Comparison of ENCODE assay signal across 9 cellular contexts in genomic region chr7:100584046-100584676, GRCh38. TPM values are rescaled to one million over a fixed set of nuclear protein-coding genes. Genes with fewer than 3 reads are reported as not detected.
DNase-seq lines count a peak whose midpoint lies in the region; ATAC-seq and TF ChIP-seq lines count a peak whose summit lies in the region.
"Had no signal": no experiment of that assay in that cellular context is flagged by ENCODE, and none has a peak within 500 bp of the region (broad histone marks: within the 10 kb centered on the region; RNA-seq: fewer than 3 reads in every experiment).

No MANE protein-coding gene starts in this region.

- H2AFZ ChIP-seq in PC-3 (ENCODE audit: low read length) = no peak overlapping the region

- no peaks in the 10 kb centered on the region for H3K9me2 ChIP-seq in PC-3 (replicated peaks; ENCODE audit: low read length)

- POLR2A ChIA-PET in PC-3 (lab: Charles Lee; ENCODE audit: unreplicated experiment) = interaction anchor here (0.6 to 0.8 kb wide), 4 partner anchors 13 to 633 kb away, joined by 3 read pairs; partner anchors contain the start of gene PLOD3

- H3K27ac Mint-ChIP-seq in endothelial cell (ENCODE audit: unreplicated experiment) (peak overlapping the region; percentile 99), osteocyte (ENCODE audit: unreplicated experiment) (peak overlapping the region; percentile 92)

- peaks cover 20% of the 10 kb centered on the region for H3K27me3 Mint-ChIP-seq in endothelial cell (ENCODE audit: unreplicated experiment)
- no peaks in the 10 kb centered on the region for H3K27me3 Mint-ChIP-seq in osteocyte (ENCODE audit: unreplicated experiment)

- H3K4me1 Mint-ChIP-seq in endothelial cell (ENCODE audit: unreplicated experiment) (peaks cover 32% of the 10 kb centered on the region), osteocyte (ENCODE audit: unreplicated experiment) (peaks cover 29% of the 10 kb centered on the region)

- peak overlapping the region; percentile 99 for H3K4me3 Mint-ChIP-seq in endothelial cell (ENCODE audit: unreplicated experiment)
- peak overlapping the region; percentile 83 for H3K4me3 Mint-ChIP-seq in osteocyte (ENCODE audit: unreplicated experiment)

- peaks cover 24% of the 10 kb centered on the region for H3K79me2 ChIP-seq in PC-3 (ENCODE audit: low read length)

- H3K4me2 ChIP-seq in PC-3 (ENCODE audit: low read length) = peak overlapping the region; percentile 85

- H3K4me3 ChIP-seq in GM12865 (ENCODE audit: low read depth, low read length) (peak overlapping the region; percentile 93), PC-3 (ENCODE audit: low read length) (peak overlapping the region; percentile 78)

- no peak overlapping the region for H3K27ac ChIP-seq in PC-3 (ENCODE audit: low read length)
- H3K27ac ChIP-seq: SJSA1 had no signal

- H3K9me3 Mint-ChIP-seq in endothelial cell (ENCODE audit: unreplicated experiment) (no peaks in the 10 kb centered on the region), osteocyte (ENCODE audit: unreplicated experiment) (no peaks in the 10 kb centered on the region)

- no peak for ATAC-seq in PC-3
- ATAC-seq in GM18873 (IDR thresholded peaks at IDR 0.05; ENCODE audit: low FRiP score, unreplicated experiment) = no peak

- no peaks in the 10 kb centered on the region for H4K20me1 ChIP-seq in PC-3 (ENCODE audit: low read length)

- intact Hi-C loops in PC-3 (cut with micrococcal nuclease) = no loop called here

- H3K36me3 Mint-ChIP-seq in endothelial cell (ENCODE audit: low read depth, unreplicated experiment) = peaks cover 6% of the 10 kb centered on the region
- no peaks in the 10 kb centered on the region for H3K36me3 Mint-ChIP-seq in osteocyte (ENCODE audit: unreplicated experiment)

- no peaks in the 10 kb centered on the region for H3K9me3 ChIP-seq in PC-3 (ENCODE audit: low read length)
- H3K9me3 ChIP-seq: SJSA1 had no signal

- no TSS peak for BruUV-seq in PC-3 (replicated peaks; lab: Mats Ljungman, UMichigan)

- no peaks in the 10 kb centered on the region for H3K27me3 ChIP-seq in PC-3 (ENCODE audit: low read length)
- H3K27me3 ChIP-seq: SJSA1 had no signal

- no peaks in the 10 kb centered on the region for H3F3A ChIP-seq in PC-3 (ENCODE audit: low read length, unreplicated experiment)

- peaks cover 17% of the 10 kb centered on the region for H3K4me1 ChIP-seq in PC-3 (ENCODE audit: insufficient read depth, low read length)

- H3K36me3 ChIP-seq in PC-3 (ENCODE audit: low read depth, low read length) = peaks cover 14% of the 10 kb centered on the region; the same call in 1 of the 2 replicates

- TF ChIP-seq CTCF in GM12865 (IDR thresholded peaks at IDR 0.05; ENCODE audit: insufficient read depth, low read depth, low read length, missing control alignments) (no peak), PC-3 (conservative IDR thresholded peaks at IDR 0.05; ENCODE audit: low read depth, low read length) (no peak), endothelial cell (IDR thresholded peaks at IDR 0.05; ENCODE audit: unreplicated experiment) (no peak), osteocyte (IDR thresholded peaks at IDR 0.05) (no peak)

- DNase-seq in GM12865 (ENCODE audit: low read depth) (peak; percentile 20), PC-3 (no peak), endothelial cell (ENCODE audit: low spot score) (no peak), osteocyte (ENCODE audit: extremely low spot score, unreplicated experiment) (no peak), DMS53 treated with DMSO at 0.1 percent for 48 hours (lab: John Stamatoyannopoulos, UW; ENCODE audit: unreplicated experiment) (no peak), NCI-H510A treated with DMSO at 0.1 percent for 48 hours (lab: John Stamatoyannopoulos, UW) (no peak), GM19240 (ENCODE audit: insufficient read length, low spot score) (no peak)

- CTCF ChIA-PET in PC-3 (lab: Charles Lee) = interaction anchor here (0.6 to 1.6 kb wide), 3 partner anchors 29 to 118 kb away, joined by 4 read pairs; no protein-coding TSS in a partner anchor

- 0 out of 2 replicates have a peak overlapping the region, but pooled peaks have one; percentile 94 for H3K9ac ChIP-seq in PC-3 (ENCODE audit: low read length)

RNA-seq across cellular contexts. Expression of gene LRCH4, which starts 1.8 kb away (rescaled TPM):
- 15.6 and 28.7 TPM in 2 replicates for total RNA-seq in PC-3 (2014; rRNA removed)
- 89.7 TPM for total RNA-seq in endothelial cell (ENCODE audit: unreplicated experiment)
- 76.2 and 90.9 TPM in 2 replicates for total RNA-seq in osteocyte

RNA-seq across cellular contexts. Expression of gene FBXO24, which starts 2.0 kb away (rescaled TPM):
- total RNA-seq in PC-3 (2014; rRNA removed) (0.40 TPM in 1 of 2 replicates, not detected in the other), endothelial cell (ENCODE audit: unreplicated experiment) (1.3 TPM), osteocyte (0.46 and 0.94 TPM in 2 replicates)

RNA-seq across cellular contexts. Expression of gene SAP25, which starts 10.5 kb away (rescaled TPM):
- 0.22 and 0.52 TPM in 2 replicates for total RNA-seq in PC-3 (2014; rRNA removed)
- 2.6 TPM for total RNA-seq in endothelial cell (ENCODE audit: unreplicated experiment)
- total RNA-seq in osteocyte = 1.5 TPM in 1 of 2 replicates, not detected in the other
- total RNA-seq: SJSA1 had no signal

RNA-seq across cellular contexts. Expression of gene PCOLCE, which starts 18.0 kb away (rescaled TPM):
- total RNA-seq in PC-3 (2014; rRNA removed) = 8.6 and 16.3 TPM in 2 replicates
- 4.4 TPM for total RNA-seq in endothelial cell (ENCODE audit: unreplicated experiment)
- total RNA-seq in osteocyte = 608 and 626 TPM in 2 replicates

RNA-seq across cellular contexts. Expression of gene MOSPD3, which starts 28.2 kb away (rescaled TPM):
- total RNA-seq in PC-3 (2014; rRNA removed) (9.4 and 19.4 TPM in 2 replicates), endothelial cell (ENCODE audit: unreplicated experiment) (31.7 TPM), osteocyte (24.5 and 26.3 TPM in 2 replicates)
